In the genomic region with DNA sequence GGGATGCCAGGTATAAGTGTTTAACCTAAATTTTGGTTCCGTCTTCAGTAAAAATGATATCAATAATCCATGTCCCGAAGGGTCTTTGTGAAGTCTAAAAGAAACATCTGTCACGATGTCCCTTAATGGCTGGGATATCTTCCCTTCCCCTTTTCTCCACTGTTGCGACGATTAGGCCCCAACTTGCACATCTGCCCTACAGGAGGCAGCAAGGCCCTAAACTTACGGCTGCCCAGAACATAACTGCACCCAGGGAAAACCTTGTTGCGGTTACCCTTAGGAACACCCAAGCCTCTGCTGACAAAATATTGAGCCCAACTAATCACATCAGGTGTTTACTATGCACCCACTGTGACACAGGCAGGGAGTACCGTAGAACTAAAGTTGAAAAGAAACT, we compare ENCODE assay signal across 8 cellular contexts. TPM values are rescaled to one million over a fixed set of nuclear protein-coding genes. Genes with fewer than 3 reads are reported as not detected.
A peak's percentile ranks its signal among the peaks of the same experiment; 100 is the strongest.
DNase-seq lines count a peak whose midpoint lies in the region; ATAC-seq, FAIRE-seq and TF ChIP-seq lines count a peak whose summit lies in the region.

No MANE protein-coding gene starts in this region.

- H3K27me3 ChIP-seq in esophagus squamous epithelium (no peaks in the 10 kb centered on the region), pancreas (no peaks in the 10 kb centered on the region)

- H3K27ac ChIP-seq in esophagus squamous epithelium (peak overlapping the region; percentile 96 to 100 (median 98)), pancreas (peak overlapping the region; percentile 86 to 98 (median 93))

- H3K4me3 ChIP-seq in GM12865 (ENCODE audit: low read depth, low read length) = peak overlapping the region; percentile 78
- H3K4me3 ChIP-seq in esophagus squamous epithelium = peak overlapping the region; percentile 77 to 89 (median 86)
- peak overlapping the region; percentile 56 to 73 (median 58) for H3K4me3 ChIP-seq in pancreas

- TF ChIP-seq POLR2A in esophagus squamous epithelium (IDR thresholded peaks at IDR 0.05) = no peak

- peak; percentile 7 for TF ChIP-seq CTCF in GM12865 (IDR thresholded peaks at IDR 0.05; ENCODE audit: insufficient read depth, low read depth, low read length, missing control alignments)
- peak in 2 of 6 experiments; percentile 14 to 25 for TF ChIP-seq CTCF in esophagus squamous epithelium (IDR thresholded peaks at IDR 0.05)
- no peak for TF ChIP-seq CTCF in pancreas (IDR thresholded peaks at IDR 0.05)

- WGBS in esophagus squamous epithelium, 2 donors = 15 to 28% methylated on average over 8 of the region's 8 CpGs
- WGBS in pancreas, 2 donors = 51 to 53% methylated on average over 8 of the region's 8 CpGs

- H3K4me1 ChIP-seq in esophagus squamous epithelium = peaks cover 1 to 39% (median 13%) of the 10 kb centered on the region in 3 donors
- H3K4me1 ChIP-seq in pancreas = peaks cover 14 to 26% (median 25%) of the 10 kb centered on the region in 3 donors

- H3K9me3 ChIP-seq in esophagus squamous epithelium (no peaks in the 10 kb centered on the region), pancreas (no peaks in the 10 kb centered on the region)

- ATAC-seq in pancreas (peak in 1 of 4 donors; percentile 1), GM21390 (IDR thresholded peaks at IDR 0.05; ENCODE audit: unreplicated experiment) (no peak), HG03039 (IDR thresholded peaks at IDR 0.05; ENCODE audit: unreplicated experiment) (no peak)

- H3K36me3 ChIP-seq in esophagus squamous epithelium (no peaks in the 10 kb centered on the region), pancreas (no peaks in the 10 kb centered on the region)

- DNase-seq in A172 (ENCODE audit: low spot score) (peak; percentile 18), GM12865 (ENCODE audit: low read depth) (peak; percentile 54), NCI-H2196 (lab: John Stamatoyannopoulos, UW; ENCODE audit: unreplicated experiment) (peak; percentile 37), esophagus squamous epithelium (lab: John Stamatoyannopoulos, UW) (no peak), pancreas (peak in 1 of 6 donors; percentile 32)
- DNase-seq in activated CD4-positive, alpha-beta T cell treated with anti-CD3 and anti-CD28 coated beads, Interleukin-2, amount 50 U/mL, for 1 hour = peak; percentile 28

- intact Hi-C loops in esophagus squamous epithelium (cut with DNase I) (no loop called here), pancreas (cut with DNase I) (no loop called here)

- FAIRE-seq in pancreas (lab: Jason Lieb, UNC) = no peak

RNA-seq across cellular contexts. Expression of gene SMAD2, which starts 1.2 kb away (rescaled TPM):
- total RNA-seq in A172 (2014; rRNA removed; shearing (Covaris generic)) = 88.1 and 105 TPM in 2 replicates
- 10 to 100 TPM; 38.1 to 67.7 (median 42.4) TPM for total RNA-seq in esophagus squamous epithelium
- 10 to 100 TPM; 35.2 to 71.2 (median 55.5) TPM for total RNA-seq in pancreas
- 10 to 100 TPM in 1 of 2 donors, 1 to 10 TPM in 1; 8.7 to 18.1 TPM for polyA plus RNA-seq in pancreas
